19 cellular contexts compared by ENCODE assay signal in the genomic region with DNA sequence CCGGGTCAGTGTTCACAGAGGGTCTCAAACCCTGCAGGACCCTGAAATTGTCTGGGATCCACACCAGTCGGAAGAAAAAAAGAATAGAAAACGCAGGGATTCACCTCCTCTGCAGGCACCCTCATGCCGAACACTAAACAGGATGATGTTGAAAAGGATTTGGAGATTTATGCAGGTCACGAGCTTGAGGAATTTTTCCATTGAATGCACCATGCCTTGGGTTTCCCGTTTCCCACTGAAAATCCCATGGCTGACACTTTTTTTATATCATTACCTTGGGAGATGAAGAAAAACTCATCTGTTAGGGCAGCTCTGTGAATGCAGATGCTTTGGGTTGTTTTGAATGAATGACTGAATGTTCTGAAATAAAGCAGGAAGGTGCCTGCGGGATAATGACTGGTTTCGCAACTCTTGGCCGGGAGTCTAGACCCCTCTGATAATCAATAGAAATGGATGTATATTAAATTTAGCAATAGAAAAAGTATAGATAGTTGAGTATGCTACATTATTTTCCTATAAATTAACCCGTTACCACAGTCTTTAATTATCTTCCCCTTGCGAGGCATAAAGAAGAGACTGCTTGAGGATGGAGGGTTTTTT.
DNase-seq lines count a peak whose midpoint lies in the region; ATAC-seq, FAIRE-seq and TF ChIP-seq lines count a peak whose summit lies in the region.
"Had no signal": no experiment of that assay in that cellular context is flagged by ENCODE, and none has a peak within 500 bp of the region (broad histone marks: within the 10 kb centered on the region; RNA-seq: fewer than 3 reads in every experiment).

No MANE protein-coding gene starts in this region.

- peak overlapping the region; percentile 39; the same call in 1 of the 2 replicates for H2BK5ac ChIP-seq in H1 (ENCODE audit: low read depth, low read length)

- H4K5ac ChIP-seq in H1 (ENCODE audit: insufficient read length, low read depth, low read length), result peak overlapping the region; percentile 42

- H2BK15ac ChIP-seq in H1 (ENCODE audit: low read length), result no peak overlapping the region

- H3K4me2 ChIP-seq in H1 (ENCODE audit: insufficient read depth in 1 of 2, low read depth in 2 of 2, low read length in 2 of 2), result peak overlapping the region; percentile 94 to 97

- H3K18ac ChIP-seq in H1 (ENCODE audit: extremely low read depth, low read length), result peak overlapping the region; percentile 86

- H4K20me1 ChIP-seq in H1 (replicated peaks in 1 of 2; ENCODE audit: control insufficient read depth in 1 of 2, insufficient read depth in 2 of 2, low read length in 2 of 2), result no peaks in the 10 kb centered on the region

- no peak for DNase-seq in cardiac muscle cell (ENCODE audit: low read depth in 1 of 2, low spot score in 1 of 2)
- DNase-seq in left cardiac atrium, result no peak
- no peak for DNase-seq in H1 (ENCODE audit: low read depth in 1 of 2, low spot score in 2 of 2)
- peak; percentile 21 for DNase-seq in midbrain (lab: John Stamatoyannopoulos, UW)
- DNase-seq in testis, result no peak
- no peak for DNase-seq in tibial nerve (ENCODE audit: low spot score in 2 of 2)
- no peak for DNase-seq in mesenteric fat pad (ENCODE audit: low spot score)
- DNase-seq in NCI-H748 treated with DMSO at 0.1 percent for 48 hours (lab: John Stamatoyannopoulos, UW), result no peak
- DNase-seq: activated CD4-positive, alpha-beta T cell treated with anti-CD3 and anti-CD28 coated beads for 48 hours; activated naive CD4-positive, alpha-beta T cell treated with Interleukin-2 at 50 U/mL for 16 hours; MV-4-11; NCI-H2081; spleen had no signal

- TF ChIP-seq EP300 in H1 (IDR thresholded peaks at IDR 0.05; ENCODE audit: borderline replicate concordance in 1 of 2, low read depth in 2 of 2, low read length in 2 of 2) (no peak), tibial nerve (IDR thresholded peaks at IDR 0.05) (no peak)

- H3K4ac ChIP-seq in H1 (replicated peaks; ENCODE audit: insufficient read length, low read depth, low read length), result peak overlapping the region; percentile 35

- intact Hi-C loops in left cardiac atrium (cut with DNase I) (loop anchor here in 1 of 2 donors (5.0 kb wide), 1 partner anchor 103 kb away; no protein-coding TSS in a partner anchor), testis (cut with DNase I; ENCODE audit: low total_unique reads) (no loop called here)

- WGBS in H1 (ENCODE audit: extremely low coverage in 1 of 2, insufficient coverage in 1 of 2, insufficient read length in 1 of 2, insufficient replicate concordance in 2 of 2, low coverage in 1 of 2, low lambda C conversion rate in 2 of 2, missing lambda C conversion rate in 1 of 2), 2 experiments, result 41% methylated on average over 11 of the region's 11 CpGs; no CpG with 5 or more reads in 1 of the 2 experiments
- WGBS in testis, 2 donors, result 47 to 51% methylated on average over 11 of the region's 11 CpGs
- WGBS in tibial nerve, 2 donors, result 46 to 54% methylated on average over 11 of the region's 11 CpGs

- peak overlapping the region; percentile 85 for H4K8ac ChIP-seq in H1 (ENCODE audit: extremely low read depth, insufficient read depth, low read length)

- H3K56ac ChIP-seq in H1 (replicated peaks; ENCODE audit: insufficient read length, low read depth, low read length), result no peak overlapping the region

- no peak for FAIRE-seq in H1 (lab: Jason Lieb, UNC)
- FAIRE-seq: pancreas had no signal

- H3K4me3 ChIP-seq in cardiac muscle cell (peak overlapping the region; percentile 32), H1 (ENCODE audit: extremely low read depth in 1 of 4, insufficient read depth in 2 of 4, low read depth in 3 of 4, low read length in 4 of 4) (peak overlapping the region; percentile 50 to 61 (median 58); a peak in 5 of 8 replicates), testis (peak overlapping the region; percentile 50 to 77), tibial nerve (peak overlapping the region in 1 of 4 donors; percentile 44)
- H3K4me3 ChIP-seq: mucosa of descending colon had no signal

- H3K27me3 ChIP-seq in cardiac muscle cell (no peaks in the 10 kb centered on the region), H1 (replicated peaks in 1 of 4; ENCODE audit: control insufficient read depth in 3 of 4, extremely low read depth in 1 of 4, insufficient read depth in 3 of 4, low read length in 3 of 4) (peaks cover 0 to 17% (median 8%) of the 10 kb centered on the region in 4 experiments; a peak in 4 of 7 replicates), testis (no peaks in the 10 kb centered on the region), tibial nerve (peaks cover 0 to 54% of the 10 kb centered on the region in 2 donors)
- H3K27me3 ChIP-seq: ascending aorta, pancreas had no signal

- no peaks in the 10 kb centered on the region; the same call in 1 of the 2 replicates for H3K79me1 ChIP-seq in H1 (ENCODE audit: low read depth, low read length)

- no peak overlapping the region for H2BK12ac ChIP-seq in H1 (ENCODE audit: low read depth, low read length)

- H3K23me2 ChIP-seq in H1 (ENCODE audit: low read depth, low read length), result peaks cover 11% of the 10 kb centered on the region

- TF ChIP-seq POLR2A in H1 (IDR thresholded peaks at IDR 0.05; ENCODE audit: control extremely low read depth in 1 of 2, low read depth in 2 of 2, low read length in 2 of 2), result no peak
- no peak for TF ChIP-seq POLR2A in testis (IDR thresholded peaks at IDR 0.05)
- no peak for TF ChIP-seq POLR2A in tibial nerve (IDR thresholded peaks at IDR 0.05)

- no peak overlapping the region for H3K23ac ChIP-seq in H1 (ENCODE audit: insufficient read length)

- H3K27ac ChIP-seq in cardiac muscle cell (no peak overlapping the region), H1 (ENCODE audit: low read depth, low read length) (no peak overlapping the region), testis (peak overlapping the region; percentile 79 to 86), tibial nerve (peak overlapping the region in 2 of 4 donors; percentile 60 to 72)
- H3K27ac ChIP-seq: 22Rv1, ascending aorta, colonic mucosa, pancreas, upper lobe of left lung had no signal

- H3K4me1 ChIP-seq in cardiac muscle cell (ENCODE audit: low read depth), result peaks cover 35% of the 10 kb centered on the region
- H3K4me1 ChIP-seq in H1 (replicated peaks in 1 of 4; ENCODE audit: control insufficient read depth in 3 of 4, insufficient read depth in 4 of 4, low read length in 3 of 4), result peaks cover 0 to 20% (median 10%) of the 10 kb centered on the region in 4 experiments; a peak in 5 of 7 replicates
- H3K4me1 ChIP-seq in testis, result peaks cover 71% of the 10 kb centered on the region
- peaks cover 0 to 69% (median 35%) of the 10 kb centered on the region in 4 donors for H3K4me1 ChIP-seq in tibial nerve

- TF ChIP-seq CTCF in cardiac muscle cell (IDR thresholded peaks at IDR 0.05; ENCODE audit: low read depth, low read length) (no peak), H1 (IDR thresholded peaks at IDR 0.05; ENCODE audit: control extremely low read depth in 1 of 3, insufficient read depth in 1 of 3, low read depth in 1 of 3, low read length in 3 of 3) (no peak), testis (IDR thresholded peaks at IDR 0.05) (no peak), tibial nerve (IDR thresholded peaks at IDR 0.05) (no peak)

- H2BK120ac ChIP-seq in H1 (replicated peaks; ENCODE audit: low read depth, low read length), result peak overlapping the region; percentile 86

- no peak for TF ChIP-seq RAD21 in H1 (IDR thresholded peaks at IDR 0.05 in 1 of 2, conservative IDR thresholded peaks at IDR 0.05 in 1 of 2; ENCODE audit: low read depth in 2 of 2, low read length in 2 of 2)

- POLR2A ChIA-PET in H1 (lab: Charles Lee; ENCODE audit: partially characterized antibody), result interaction anchor here (0.7 kb wide), 1 partner anchor 234 kb away, joined by 3 read pairs; no protein-coding TSS in a partner anchor

- no peak overlapping the region; a peak in 1 of 7 replicates for H3K9ac ChIP-seq in H1 (replicated peaks in 1 of 4; ENCODE audit: extremely low read depth in 1 of 4, low read depth in 3 of 4, low read length in 3 of 4)

- H2AFZ ChIP-seq in H1 (ENCODE audit: low read length), result no peak overlapping the region

- H2BK20ac ChIP-seq in H1 (ENCODE audit: low read length), result no peak overlapping the region

- CTCF ChIA-PET in H1 (lab: Charles Lee; ENCODE audit: partially characterized antibody), result interaction anchor here (0.6 to 1.2 kb wide), 3 partner anchors 9 to 217 kb away, joined by 3 read pairs; no protein-coding TSS in a partner anchor

- ATAC-seq in left cardiac atrium, result no peak

- H3K9me3 ChIP-seq in cardiac muscle cell (ENCODE audit: low read depth), result no peaks in the 10 kb centered on the region
- H3K9me3 ChIP-seq in H1 (ENCODE audit: insufficient read depth in 2 of 2, low read depth in 1 of 2, low read length in 1 of 2), result no peaks in the 10 kb centered on the region; a peak in 1 of 4 replicates
- H3K9me3 ChIP-seq in testis, result no peaks in the 10 kb centered on the region
- H3K9me3 ChIP-seq in tibial nerve, result no peaks in the 10 kb centered on the region
- H3K9me3 ChIP-seq: ascending aorta, colonic mucosa, mucosa of descending colon, pancreas, spleen, upper lobe of left lung had no signal

- H3K79me2 ChIP-seq in H1 (ENCODE audit: control insufficient read depth in 1 of 2, insufficient read depth in 2 of 2, low read length in 2 of 2), result no peaks in the 10 kb centered on the region

- H4K91ac ChIP-seq in H1 (replicated peaks; ENCODE audit: insufficient read length, low read length), result peak overlapping the region; percentile 7

- H3K36me3 ChIP-seq in cardiac muscle cell (no peaks in the 10 kb centered on the region), H1 (ENCODE audit: control insufficient read depth in 2 of 4, insufficient read depth in 4 of 4, low read length in 3 of 4) (no peaks in the 10 kb centered on the region), testis (ENCODE audit: low read depth, missing control alignments) (no peaks in the 10 kb centered on the region), tibial nerve (no peaks in the 10 kb centered on the region)
- H3K36me3 ChIP-seq: ascending aorta, colonic mucosa, pancreas, spleen, upper lobe of left lung had no signal

- H2AK5ac ChIP-seq in H1 (ENCODE audit: low read depth, low read length), result no peak overlapping the region

- H3K14ac ChIP-seq in H1 (ENCODE audit: insufficient read length), result no peak overlapping the region

Comparison
In these comparisons a context has a peak if more than half of its experiments do, and no peak if none do; other contexts are left out.
1. H3K27ac ChIP-seq: peak in testis (2 of 2); none in cardiac muscle cell (single experiment) and H1 (single experiment).